Comparison of ENCODE assay signal across 21 cellular contexts in the genomic region with DNA sequence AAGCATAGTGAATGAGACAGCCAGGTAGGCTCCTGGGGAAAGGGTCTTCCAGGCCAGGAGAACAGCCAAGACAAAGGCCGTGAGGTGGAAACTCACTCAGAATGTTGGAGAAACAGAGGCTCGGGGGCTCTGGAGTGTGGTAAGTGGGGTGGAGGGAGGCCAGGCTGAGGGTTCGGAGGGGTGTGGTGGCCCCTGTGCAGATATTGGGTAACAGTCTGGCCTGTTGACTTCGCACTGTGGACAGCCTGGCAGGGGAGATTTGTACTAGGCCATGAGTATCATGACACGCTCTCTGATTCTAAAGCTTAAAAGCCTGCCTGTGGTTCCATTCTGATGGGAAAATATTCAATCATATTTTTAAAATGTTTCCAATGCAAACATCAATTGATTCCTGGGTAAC.
DNase-seq lines count a peak whose midpoint lies in the region; ATAC-seq, FAIRE-seq and TF ChIP-seq lines count a peak whose summit lies in the region.
"Had no signal": no experiment of that assay in that cellular context is flagged by ENCODE, and none has a peak within 500 bp of the region (broad histone marks: within the 10 kb centered on the region; RNA-seq: fewer than 3 reads in every experiment).

No MANE protein-coding gene starts in this region.

- H3K4me3 ChIP-seq in liver (ENCODE audit: low read depth in 1 of 3, low read length in 3 of 3) (no peak overlapping the region), HepG2 (replicated peaks in 1 of 3; ENCODE audit: insufficient read depth in 1 of 3, low read depth in 2 of 3, low read length in 3 of 3) (no peak overlapping the region), mesenchymal stem cell (ENCODE audit: insufficient read depth in 1 of 2, low read depth in 1 of 2, low read length in 2 of 2) (no peak overlapping the region), upper lobe of right lung (no peak overlapping the region)
- H3K4me3 ChIP-seq: A549, GM12878, MG63 had no signal

- no peak overlapping the region for H3K18ac ChIP-seq in mesenchymal stem cell (ENCODE audit: low read depth in 1 of 2, low read length in 2 of 2)

- H2BK120ac ChIP-seq in mesenchymal stem cell (ENCODE audit: low read depth, low read length): no peak overlapping the region

- no peak for FAIRE-seq in HepG2 (lab: Jason Lieb, UNC)
- FAIRE-seq: A549, D721Med, GM12878 had no signal

- 76% methylated on average over 5 of the region's 5 CpGs for WGBS in liver
- WGBS in HepG2 (ENCODE audit: low lambda C conversion rate): 47% methylated on average over 5 of the region's 5 CpGs
- 95% methylated on average over 4 of the region's 5 CpGs for WGBS in mesenchymal stem cell

- H2BK12ac ChIP-seq in mesenchymal stem cell (ENCODE audit: low read length in 2 of 2): no peak overlapping the region

- DNase-seq in HepG2 (ENCODE audit: low spot score) (no peak), islet precursor cell (peak; percentile 29), mesenchymal stem cell (no peak), upper lobe of right lung (peak; percentile 65), glomerular visceral epithelial cell (ENCODE audit: extremely low spot score) (no peak), NCI-H2227 treated with DMSO at 0.1 percent for 48 hours (lab: John Stamatoyannopoulos, UW) (no peak), NCI-H82 (lab: John Stamatoyannopoulos, UW) (no peak)
- DNase-seq: H7; Karpas-422; MG63; NCI-H1048; NCI-H1436; NCI-H187 treated with DMSO at 0.1 percent for 48 hours; NCI-H2107; NK-92 treated with Interleukin-12 subunit alpha and Interleukin-12 subunit beta, amount 100 ng/mL, for 24 hours; SIG-M5 had no signal

- H3K9me3 ChIP-seq in liver (ENCODE audit: control insufficient read depth in 4 of 4, low read length in 3 of 4) (no peaks in the 10 kb centered on the region), HepG2 (ENCODE audit: low read length) (no peaks in the 10 kb centered on the region), mesenchymal stem cell (ENCODE audit: control insufficient read depth, low read length) (no peaks in the 10 kb centered on the region), upper lobe of right lung (no peaks in the 10 kb centered on the region)
- H3K9me3 ChIP-seq: A549, MG63 had no signal

- H4K91ac ChIP-seq in mesenchymal stem cell (ENCODE audit: low read length): no peak overlapping the region

- H3K36me3 ChIP-seq in liver (ENCODE audit: control insufficient read depth in 4 of 4, insufficient read depth in 3 of 4, low read depth in 1 of 4, low read length in 3 of 4) (no peaks in the 10 kb centered on the region), HepG2 (replicated peaks in 1 of 2; ENCODE audit: control insufficient read depth in 1 of 2, insufficient read depth in 2 of 2, low read length in 2 of 2) (no peaks in the 10 kb centered on the region), mesenchymal stem cell (ENCODE audit: control insufficient read depth in 1 of 2, insufficient read depth in 2 of 2, low read depth in 1 of 2, low read length in 2 of 2) (no peaks in the 10 kb centered on the region), upper lobe of right lung (no peaks in the 10 kb centered on the region)
- H3K36me3 ChIP-seq: MG63 had no signal

- no peak for TF ChIP-seq CTCF in liver (IDR thresholded peaks at IDR 0.05; ENCODE audit: low read depth, low read length, missing input control)
- TF ChIP-seq CTCF in HepG2 (CRISPR knock-in tag; IDR thresholded peaks at IDR 0.05): no peak
- TF ChIP-seq CTCF in upper lobe of right lung (IDR thresholded peaks at IDR 0.05): no peak

- no TSS peak for BruUV-seq in HepG2 (replicated peaks; lab: Mats Ljungman, UMichigan)

- H3K27ac ChIP-seq in liver (ENCODE audit: low read depth in 1 of 2, low read length in 2 of 2): no peak overlapping the region
- H3K27ac ChIP-seq in HepG2 (ENCODE audit: extremely low read length, insufficient read depth, low read length): no peak overlapping the region
- no peak overlapping the region for H3K27ac ChIP-seq in mesenchymal stem cell (ENCODE audit: low read length, poor library complexity, severe bottlenecking)
- H3K27ac ChIP-seq in upper lobe of right lung: peak overlapping the region; percentile 69
- H3K27ac ChIP-seq: A549 had no signal

- H3K4me2 ChIP-seq in HepG2 (ENCODE audit: low read depth, low read length) (no peak overlapping the region), mesenchymal stem cell (ENCODE audit: low read length, poor library complexity, severe bottlenecking) (no peak overlapping the region)
- H3K4me2 ChIP-seq: A549 had no signal

- in situ Hi-C loops in HepG2 (cut with HindIII; ENCODE audit: extremely low pct_ligation_motif_present, low pct_unique_long_range_greater_than_20kb): no loop called here

- H3K79me2 ChIP-seq in HepG2 (ENCODE audit: insufficient read depth, low read length): no peaks in the 10 kb centered on the region

- H3K79me1 ChIP-seq in mesenchymal stem cell (replicated peaks; ENCODE audit: low read length, poor library complexity, severe bottlenecking): no peaks in the 10 kb centered on the region

- peaks cover 5 to 22% (median 9%) of the 10 kb centered on the region in 4 donors for H3K4me1 ChIP-seq in liver (ENCODE audit: control insufficient read depth in 4 of 4, insufficient read depth in 4 of 4, low read length in 3 of 4)
- H3K4me1 ChIP-seq in HepG2 (ENCODE audit: insufficient read depth, low read length): no peaks in the 10 kb centered on the region
- H3K4me1 ChIP-seq in mesenchymal stem cell (ENCODE audit: control insufficient read depth, insufficient read depth, low read depth, low read length): no peaks in the 10 kb centered on the region
- peaks cover 13% of the 10 kb centered on the region for H3K4me1 ChIP-seq in upper lobe of right lung
- H3K4me1 ChIP-seq: A549 had no signal

- H2BK15ac ChIP-seq in mesenchymal stem cell (ENCODE audit: low read depth, poor library complexity, severe bottlenecking): peak overlapping the region; percentile 64

- TF ChIP-seq EP300 in HepG2 (IDR thresholded peaks at IDR 0.05; ENCODE audit: low read depth in 2 of 2, low read length in 2 of 2) (no peak), HepG2 (CRISPR knock-in tag; IDR thresholded peaks at IDR 0.05; ENCODE audit: borderline replicate concordance) (no peak)

- ATAC-seq in HepG2 (no peak), upper lobe of right lung (peak; percentile 55)
- ATAC-seq: A549, GM12878, Panc1 had no signal

- H2AK5ac ChIP-seq in mesenchymal stem cell (ENCODE audit: low read length, severe bottlenecking): no peak overlapping the region

- H3K9ac ChIP-seq in liver (ENCODE audit: low read depth in 1 of 2, low read length in 2 of 2) (no peak overlapping the region), HepG2 (ENCODE audit: insufficient read depth, low read depth, low read length) (no peak overlapping the region), mesenchymal stem cell (ENCODE audit: low read length) (no peak overlapping the region)

- no peak for TF ChIP-seq POLR2A in HepG2 (IDR thresholded peaks at IDR 0.05; ENCODE audit: insufficient read depth in 1 of 2, low read depth in 2 of 2, low read length in 2 of 2)

- H3K27me3 ChIP-seq in liver (ENCODE audit: control insufficient read depth in 4 of 4, insufficient read depth in 4 of 4, low read length in 3 of 4) (no peaks in the 10 kb centered on the region), HepG2 (ENCODE audit: control insufficient read depth in 1 of 2, insufficient read depth in 2 of 2, low read length in 2 of 2) (peaks cover 1 to 18% of the 10 kb centered on the region in 2 experiments; a peak in 2 of 5 replicates), mesenchymal stem cell (ENCODE audit: control insufficient read depth in 1 of 2, insufficient read depth in 1 of 2, low read length in 2 of 2) (peaks cover 0 to 13% of the 10 kb centered on the region in 2 experiments), upper lobe of right lung (no peaks in the 10 kb centered on the region)
- H3K27me3 ChIP-seq: MG63 had no signal

- no peak overlapping the region for H2BK5ac ChIP-seq in mesenchymal stem cell (ENCODE audit: low read depth, low read length, poor library complexity, severe bottlenecking)

- H3K4ac ChIP-seq in mesenchymal stem cell (ENCODE audit: low read depth in 1 of 2, low read length in 2 of 2): peak overlapping the region in 1 of 2 experiments; percentile 19

- CTCF ChIA-PET in HepG2 (lab: Yijun Ruan, JAX; ENCODE audit: low intra/inter-chr PET ratio, low total read pairs): no interaction called here

- POLR2A ChIA-PET in HepG2 (lab: Yijun Ruan, JAX): no interaction called here

- H2AFZ ChIP-seq in HepG2 (ENCODE audit: low read length) (no peak overlapping the region), mesenchymal stem cell (ENCODE audit: low read depth, low read length) (no peak overlapping the region)

- intact Hi-C loops in HepG2 (cut with micrococcal nuclease; ENCODE audit: unreplicated experiment) (no loop called here), upper lobe of right lung (cut with DNase I) (no loop called here)

- no peak overlapping the region for H4K8ac ChIP-seq in mesenchymal stem cell (ENCODE audit: low read length)

- no peak overlapping the region for H3K14ac ChIP-seq in mesenchymal stem cell (ENCODE audit: low read length in 2 of 2)

- TF ChIP-seq RAD21 in liver (IDR thresholded peaks at IDR 0.05): peak in 1 of 2 donors; percentile 27
- no peak for TF ChIP-seq RAD21 in HepG2 (CRISPR knock-in tag; IDR thresholded peaks at IDR 0.05)

- H3K23ac ChIP-seq in mesenchymal stem cell (ENCODE audit: low read length in 2 of 2): no peak overlapping the region

- H4K20me1 ChIP-seq in HepG2 (ENCODE audit: insufficient read depth, low read length): no peaks in the 10 kb centered on the region

TF ChIP-seq in liver, 16 proteins besides CTCF, POLR2A, EP300 and RAD21:
- TF ChIP-seq SP1 (IDR thresholded peaks at IDR 0.05) (peak; percentile 18), HNF4A (conservative IDR thresholded peaks at IDR 0.05) (peak; percentile 51 to 64), YY1 (IDR thresholded peaks at IDR 0.05) (no peak), RXRA (IDR thresholded peaks at IDR 0.05) (peak in 1 of 2 donors; percentile 32)
TF ChIP-seq in liver: peak in this region for 3.

TF ChIP-seq in HepG2, 621 proteins besides CTCF, POLR2A, EP300 and RAD21 (continues in another document):
- TF ChIP-seq, protein P1, sequence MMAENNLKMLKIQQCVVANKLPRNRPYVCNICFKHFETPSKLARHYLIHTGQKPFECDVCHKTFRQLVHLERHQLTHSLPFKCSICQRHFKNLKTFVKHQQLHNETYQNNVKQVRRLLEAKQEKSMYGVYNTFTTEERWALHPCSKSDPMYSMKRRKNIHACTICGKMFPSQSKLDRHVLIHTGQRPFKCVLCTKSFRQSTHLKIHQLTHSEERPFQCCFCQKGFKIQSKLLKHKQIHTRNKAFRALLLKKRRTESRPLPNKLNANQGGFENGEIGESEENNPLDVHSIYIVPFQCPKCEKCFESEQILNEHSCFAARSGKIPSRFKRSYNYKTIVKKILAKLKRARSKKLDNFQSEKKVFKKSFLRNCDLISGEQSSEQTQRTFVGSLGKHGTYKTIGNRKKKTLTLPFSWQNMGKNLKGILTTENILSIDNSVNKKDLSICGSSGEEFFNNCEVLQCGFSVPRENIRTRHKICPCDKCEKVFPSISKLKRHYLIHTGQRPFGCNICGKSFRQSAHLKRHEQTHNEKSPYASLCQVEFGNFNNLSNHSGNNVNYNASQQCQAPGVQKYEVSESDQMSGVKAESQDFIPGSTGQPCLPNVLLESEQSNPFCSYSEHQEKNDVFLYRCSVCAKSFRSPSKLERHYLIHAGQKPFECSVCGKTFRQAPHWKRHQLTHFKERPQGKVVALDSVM (CRISPR knock-in tag; IDR thresholded peaks at IDR 0.05): no peak
- TF ChIP-seq ZNF782 (CRISPR knock-in tag; IDR thresholded peaks at IDR 0.05; ENCODE audit: borderline replicate concordance): no peak
- no peak for TF ChIP-seq YEATS4 (CRISPR knock-in tag; IDR thresholded peaks at IDR 0.05; ENCODE audit: borderline replicate concordance)

Comparison
In these comparisons a context has a peak if more than half of its experiments do, and no peak if none do; other contexts are left out.
1. DNase-seq: peak in islet precursor cell (single experiment) and upper lobe of right lung (single experiment); none in HepG2 (single experiment), mesenchymal stem cell (single experiment), glomerular visceral epithelial cell (single experiment), NCI-H2227 treated with DMSO at 0.1 percent for 48 hours (single experiment) and NCI-H82 (single experiment).